ENCODE assay signal across 1 cellular context in the genomic region with DNA sequence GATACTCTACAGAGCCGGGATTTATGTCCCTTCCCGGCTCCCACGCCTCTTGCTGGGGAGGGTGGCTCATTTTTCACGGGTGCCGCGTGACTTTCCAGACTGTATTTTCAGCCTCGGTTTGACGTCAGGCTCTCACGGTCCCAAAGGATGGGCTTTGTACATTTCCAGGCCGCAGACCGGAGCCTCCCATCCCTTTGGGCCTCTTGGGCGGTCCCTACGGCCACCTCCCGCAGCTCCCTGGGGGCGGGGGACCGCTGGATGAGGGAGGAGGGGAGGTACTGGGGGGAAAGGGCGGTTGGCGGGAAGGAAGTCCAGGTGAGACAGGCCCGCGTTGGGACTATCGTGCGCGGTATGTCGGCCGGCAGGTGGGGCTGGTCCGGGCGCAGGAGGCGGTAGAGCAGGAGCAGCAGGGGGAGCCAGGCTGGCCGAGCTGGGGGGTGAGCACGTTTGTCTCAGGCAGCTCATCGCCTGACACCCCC.
TF ChIP-seq lines count a peak whose summit lies in the region.

No MANE protein-coding gene starts in this region.

TF ChIP-seq in WTC11, 78 proteins besides CTCF, POLR2A, EP300 and RAD21 (continued from another document):
- TF ChIP-seq, protein P1, sequence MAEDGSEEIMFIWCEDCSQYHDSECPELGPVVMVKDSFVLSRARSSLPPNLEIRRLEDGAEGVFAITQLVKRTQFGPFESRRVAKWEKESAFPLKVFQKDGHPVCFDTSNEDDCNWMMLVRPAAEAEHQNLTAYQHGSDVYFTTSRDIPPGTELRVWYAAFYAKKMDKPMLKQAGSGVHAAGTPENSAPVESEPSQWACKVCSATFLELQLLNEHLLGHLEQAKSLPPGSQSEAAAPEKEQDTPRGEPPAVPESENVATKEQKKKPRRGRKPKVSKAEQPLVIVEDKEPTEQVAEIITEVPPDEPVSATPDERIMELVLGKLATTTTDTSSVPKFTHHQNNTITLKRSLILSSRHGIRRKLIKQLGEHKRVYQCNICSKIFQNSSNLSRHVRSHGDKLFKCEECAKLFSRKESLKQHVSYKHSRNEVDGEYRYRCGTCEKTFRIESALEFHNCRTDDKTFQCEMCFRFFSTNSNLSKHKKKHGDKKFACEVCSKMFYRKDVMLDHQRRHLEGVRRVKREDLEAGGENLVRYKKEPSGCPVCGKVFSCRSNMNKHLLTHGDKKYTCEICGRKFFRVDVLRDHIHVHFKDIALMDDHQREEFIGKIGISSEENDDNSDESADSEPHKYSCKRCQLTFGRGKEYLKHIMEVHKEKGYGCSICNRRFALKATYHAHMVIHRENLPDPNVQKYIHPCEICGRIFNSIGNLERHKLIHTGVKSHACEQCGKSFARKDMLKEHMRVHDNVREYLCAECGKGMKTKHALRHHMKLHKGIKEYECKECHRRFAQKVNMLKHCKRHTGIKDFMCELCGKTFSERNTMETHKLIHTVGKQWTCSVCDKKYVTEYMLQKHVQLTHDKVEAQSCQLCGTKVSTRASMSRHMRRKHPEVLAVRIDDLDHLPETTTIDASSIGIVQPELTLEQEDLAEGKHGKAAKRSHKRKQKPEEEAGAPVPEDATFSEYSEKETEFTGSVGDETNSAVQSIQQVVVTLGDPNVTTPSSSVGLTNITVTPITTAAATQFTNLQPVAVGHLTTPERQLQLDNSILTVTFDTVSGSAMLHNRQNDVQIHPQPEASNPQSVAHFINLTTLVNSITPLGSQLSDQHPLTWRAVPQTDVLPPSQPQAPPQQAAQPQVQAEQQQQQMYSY (CRISPR knock-in tag; IDR thresholded peaks at IDR 0.05): 0 out of 2 replicates have a peak, but pooled peaks have one; percentile 42
- TF ChIP-seq SP1 (CRISPR knock-in tag; conservative IDR thresholded peaks at IDR 0.05): peak; percentile 47; the same call in 1 of the 2 replicates
- no peak for TF ChIP-seq NR1H2 (CRISPR knock-in tag; IDR thresholded peaks at IDR 0.05)
- TF ChIP-seq, protein P2, sequence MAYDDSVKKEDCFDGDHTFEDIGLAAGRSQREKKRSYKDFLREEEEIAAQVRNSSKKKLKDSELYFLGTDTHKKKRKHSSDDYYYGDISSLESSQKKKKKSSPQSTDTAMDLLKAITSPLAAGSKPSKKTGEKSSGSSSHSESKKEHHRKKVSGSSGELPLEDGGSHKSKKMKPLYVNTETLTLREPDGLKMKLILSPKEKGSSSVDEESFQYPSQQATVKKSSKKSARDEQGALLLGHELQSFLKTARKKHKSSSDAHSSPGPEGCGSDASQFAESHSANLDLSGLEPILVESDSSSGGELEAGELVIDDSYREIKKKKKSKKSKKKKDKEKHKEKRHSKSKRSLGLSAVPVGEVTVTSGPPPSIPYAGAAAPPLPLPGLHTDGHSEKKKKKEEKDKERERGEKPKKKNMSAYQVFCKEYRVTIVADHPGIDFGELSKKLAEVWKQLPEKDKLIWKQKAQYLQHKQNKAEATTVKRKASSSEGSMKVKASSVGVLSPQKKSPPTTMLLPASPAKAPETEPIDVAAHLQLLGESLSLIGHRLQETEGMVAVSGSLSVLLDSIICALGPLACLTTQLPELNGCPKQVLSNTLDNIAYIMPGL (CRISPR knock-in tag; IDR thresholded peaks at IDR 0.05): peak; percentile 58; the same call in 1 of the 2 replicates
- TF ChIP-seq, protein P3, sequence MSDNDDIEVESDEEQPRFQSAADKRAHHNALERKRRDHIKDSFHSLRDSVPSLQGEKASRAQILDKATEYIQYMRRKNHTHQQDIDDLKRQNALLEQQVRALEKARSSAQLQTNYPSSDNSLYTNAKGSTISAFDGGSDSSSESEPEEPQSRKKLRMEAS (CRISPR knock-in tag; IDR thresholded peaks at IDR 0.05): peak; percentile 87; the same call in 1 of the 2 replicates
- TF ChIP-seq, protein P4, sequence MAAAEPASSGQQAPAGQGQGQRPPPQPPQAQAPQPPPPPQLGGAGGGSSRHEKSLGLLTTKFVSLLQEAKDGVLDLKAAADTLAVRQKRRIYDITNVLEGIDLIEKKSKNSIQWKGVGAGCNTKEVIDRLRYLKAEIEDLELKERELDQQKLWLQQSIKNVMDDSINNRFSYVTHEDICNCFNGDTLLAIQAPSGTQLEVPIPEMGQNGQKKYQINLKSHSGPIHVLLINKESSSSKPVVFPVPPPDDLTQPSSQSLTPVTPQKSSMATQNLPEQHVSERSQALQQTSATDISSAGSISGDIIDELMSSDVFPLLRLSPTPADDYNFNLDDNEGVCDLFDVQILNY (CRISPR knock-in tag; IDR thresholded peaks at IDR 0.05): 0 out of 2 replicates have a peak, but pooled peaks have one; percentile 79
